Comparison of ENCODE assay signal across 17 cellular contexts in the genomic region with DNA sequence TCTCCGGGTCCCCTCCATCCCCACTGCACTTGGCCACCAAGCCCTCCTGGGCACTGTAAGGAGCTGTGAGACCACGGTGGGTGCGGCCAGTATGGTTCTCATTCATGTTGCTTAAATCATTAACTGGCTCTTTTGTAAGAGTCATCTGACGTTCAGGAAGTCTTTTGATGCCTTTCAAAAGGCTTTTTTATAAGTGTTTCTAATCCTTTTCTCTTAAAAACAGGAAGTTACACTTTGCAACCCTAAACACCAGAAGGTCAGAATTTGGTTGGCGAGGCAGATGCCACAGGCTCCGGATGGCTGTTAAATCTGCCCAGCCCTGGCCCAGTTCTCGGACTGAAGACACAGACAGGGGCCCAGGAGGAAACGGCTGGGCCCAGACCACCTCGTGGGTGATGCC. TPM values are rescaled to one million over a fixed set of nuclear protein-coding genes. Genes with fewer than 3 reads are reported as not detected.
DNase-seq lines count a peak whose midpoint lies in the region; ATAC-seq lines count a peak whose summit lies in the region.
"Had no signal": no experiment of that assay in that cellular context is flagged by ENCODE, and none has a peak within 500 bp of the region (broad histone marks: within the 10 kb centered on the region; RNA-seq: fewer than 3 reads in every experiment).

No MANE protein-coding gene starts in this region.

- CTCF ChIA-PET in CD8-positive, alpha-beta memory T cell (lab: Charles Lee), result no interaction called here

- no peaks in the 10 kb centered on the region for H3K9me3 ChIP-seq in CD8-positive, alpha-beta memory T cell (ENCODE audit: low read length)
- H3K9me3 ChIP-seq: stomach had no signal

- peak in 1 of 5 donors; percentile 25 for DNase-seq in CD8-positive, alpha-beta memory T cell
- peak; percentile 16 for DNase-seq in SK-MEL-5 (ENCODE audit: low read depth, low spot score)
- DNase-seq in naive B cell, result peak; percentile 13
- DNase-seq in mesenteric fat pad (ENCODE audit: low spot score), result no peak
- DNase-seq: activated CD4-positive, alpha-beta T cell treated with anti-CD3 and anti-CD28 coated beads for 4 hours; activated effector memory CD4-positive, alpha-beta T cell treated with anti-CD3 and anti-CD28 coated beads, Interleukin-2, amount 50 U/mL, for 16 hours; CD4-positive, alpha-beta T cell; foreskin fibroblast; GDM1; NCI-H187; stomach had no signal

- H3K36me3 ChIP-seq in CD8-positive, alpha-beta memory T cell (ENCODE audit: insufficient read depth, low read length), result no peaks in the 10 kb centered on the region
- H3K36me3 ChIP-seq: stomach had no signal

- ATAC-seq in HG03354 (IDR thresholded peaks at IDR 0.05; ENCODE audit: poor library complexity, severe bottlenecking, unreplicated experiment), result peak; percentile 70
- ATAC-seq in naive B cell (ENCODE audit: low read depth in 2 of 2), result peak in 1 of 2 donors; percentile 66
- no peak for ATAC-seq in GM18519 (IDR thresholded peaks at IDR 0.05; ENCODE audit: low FRiP score, unreplicated experiment)
- no peak for ATAC-seq in GM19463 (IDR thresholded peaks at IDR 0.05; ENCODE audit: unreplicated experiment)
- no peak for ATAC-seq in HG03045 (IDR thresholded peaks at IDR 0.05; ENCODE audit: unreplicated experiment)

- H3K4me3 Mint-ChIP-seq in CD8-positive, alpha-beta memory T cell, result peak overlapping the region; percentile 19 to 90 (median 71)
- peak overlapping the region in 1 of 8 donors; percentile 58 for H3K4me3 Mint-ChIP-seq in naive B cell
- H3K4me3 Mint-ChIP-seq: brain; CD4-positive, alpha-beta T cell had no signal

- H3K4me1 ChIP-seq in CD8-positive, alpha-beta memory T cell (ENCODE audit: insufficient read depth, low read length), result peaks cover 22% of the 10 kb centered on the region

- H3K27me3 ChIP-seq in CD8-positive, alpha-beta memory T cell (ENCODE audit: insufficient read depth, low read length, poor library complexity, severe bottlenecking), result no peaks in the 10 kb centered on the region

- POLR2A ChIA-PET in CD8-positive, alpha-beta memory T cell (lab: Charles Lee), result no interaction called here

- H3K27ac Mint-ChIP-seq in CD8-positive, alpha-beta memory T cell, result peak overlapping the region in 7 of 8 donors; percentile 61 to 97 (median 81)
- H3K27ac Mint-ChIP-seq in naive B cell, result peak overlapping the region in 3 of 6 donors; percentile 52 to 57 (median 56)
- H3K27ac Mint-ChIP-seq: brain; CD4-positive, alpha-beta T cell had no signal

- H3K27ac ChIP-seq in CD8-positive, alpha-beta memory T cell (ENCODE audit: low read depth, low read length), result no peak overlapping the region
- H3K27ac ChIP-seq: stomach had no signal

- H3K4me3 ChIP-seq in CD8-positive, alpha-beta memory T cell (ENCODE audit: low read length), result no peak overlapping the region
- H3K4me3 ChIP-seq: stomach had no signal

- H3K36me3 Mint-ChIP-seq in CD8-positive, alpha-beta memory T cell, result no peaks in the 10 kb centered on the region
- H3K36me3 Mint-ChIP-seq in naive B cell, result no peaks in the 10 kb centered on the region
- H3K36me3 Mint-ChIP-seq: brain had no signal

- in situ Hi-C loops in SK-MEL-5 (cut with HindIII; ENCODE audit: low pct_unique_long_range_greater_than_20kb, low sequenced_read_pairs), result no loop called here

- peaks cover 34 to 45% (median 39%) of the 10 kb centered on the region in 3 donors for H3K4me1 Mint-ChIP-seq in CD8-positive, alpha-beta memory T cell
- peaks cover 9 to 18% (median 16%) of the 10 kb centered on the region in 3 donors for H3K4me1 Mint-ChIP-seq in naive B cell

- no peaks in the 10 kb centered on the region for H3K9me3 Mint-ChIP-seq in CD8-positive, alpha-beta memory T cell
- peaks cover 0 to 2% (median 0%) of the 10 kb centered on the region in 7 donors for H3K9me3 Mint-ChIP-seq in naive B cell
- H3K9me3 Mint-ChIP-seq: CD4-positive, alpha-beta T cell had no signal

- H3K27me3 Mint-ChIP-seq in CD8-positive, alpha-beta memory T cell, result peaks cover 4 to 5% of the 10 kb centered on the region in 2 donors
- H3K27me3 Mint-ChIP-seq in naive B cell, result peaks cover 0 to 28% (median 14%) of the 10 kb centered on the region in 3 donors

RNA-seq across cellular contexts. Expression of a gene that starts 26.1 kb away (rescaled TPM):
- total RNA-seq in CD8-positive, alpha-beta memory T cell, result not detected
- polyA plus RNA-seq in CD8-positive, alpha-beta memory T cell, result not detected
- total RNA-seq in SK-MEL-5 (2014; rRNA removed; shearing (Covaris generic)), result not detected in 2 replicates
- not detected in 2 replicates for polyA plus RNA-seq in SK-MEL-5 (2015; cell fraction: cytosol; rRNA removed)
- not detected in 2 replicates for polyA plus RNA-seq in SK-MEL-5 (2015; cell fraction: nucleus; rRNA removed)
- not detected for polyA plus RNA-seq in naive B cell (ENCODE audit: low read depth in 6 of 6)
- 6.4 TPM for total RNA-seq in mesenteric fat pad
- total RNA-seq: CD4-positive, alpha-beta T cell had no signal
- polyA plus RNA-seq: keratinocyte had no signal
